Comparison of ENCODE assay signal across 8 cellular contexts in the genomic region with DNA sequence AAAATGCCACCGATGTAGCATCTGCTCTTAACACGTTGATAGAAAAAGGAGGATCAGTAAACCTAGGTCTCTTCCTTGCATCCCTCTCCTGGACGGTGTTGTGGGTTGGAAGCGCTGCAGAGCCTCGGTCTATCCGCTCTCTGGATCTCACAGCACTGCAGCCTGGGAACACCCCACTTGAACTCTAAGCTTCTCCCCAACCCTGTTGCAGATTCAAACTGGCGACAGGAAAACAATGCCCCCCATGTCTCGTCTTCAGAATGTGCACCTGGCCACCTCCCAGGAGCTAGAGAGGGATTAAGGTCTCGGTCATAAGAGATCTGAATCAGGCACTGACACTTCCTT. TPM values are rescaled to one million over a fixed set of nuclear protein-coding genes. Genes with fewer than 3 reads are reported as not detected.
DNase-seq lines count a peak whose midpoint lies in the region; ATAC-seq, FAIRE-seq and TF ChIP-seq lines count a peak whose summit lies in the region.

No MANE protein-coding gene starts in this region.

- H3K27me3 ChIP-seq in left ventricle myocardium inferior (ENCODE audit: low read depth) (no peaks in the 10 kb centered on the region), bronchial epithelial cell (ENCODE audit: control insufficient read depth, insufficient read depth, low read length) (no peaks in the 10 kb centered on the region), mononuclear cell (ENCODE audit: insufficient read depth, low read length) (no peaks in the 10 kb centered on the region)

- H3K36me3 ChIP-seq in left ventricle myocardium inferior: no peaks in the 10 kb centered on the region
- H3K36me3 ChIP-seq in bronchial epithelial cell (ENCODE audit: control insufficient read depth, insufficient read depth, low read length): no peaks in the 10 kb centered on the region
- H3K36me3 ChIP-seq in urinary bladder (ENCODE audit: insufficient read depth): no peaks in the 10 kb centered on the region

- H3K9me3 ChIP-seq in left ventricle myocardium inferior (replicated peaks): no peaks in the 10 kb centered on the region
- H3K9me3 ChIP-seq in mononuclear cell (ENCODE audit: low read depth, low read length): no peaks in the 10 kb centered on the region

- intact Hi-C loops in left ventricle myocardium inferior (cut with micrococcal nuclease) (no loop called here), Right ventricle myocardium inferior (cut with DNase I) (loop anchor here (5.0 kb wide), 2 partner anchors 159 to 316 kb away; a partner anchor contains a TSS)

- DNase-seq in left ventricle myocardium inferior: no peak
- DNase-seq in Right ventricle myocardium inferior (ENCODE audit: missing footprints): no peak
- peak; percentile 64 for DNase-seq in NCI-H69 (lab: John Stamatoyannopoulos, UW)
- DNase-seq in bronchial epithelial cell (ENCODE audit: low read depth): peak; percentile 46
- DNase-seq in globus pallidus (ENCODE audit: low spot score): no peak

- no peak for FAIRE-seq in bronchial epithelial cell (lab: Jason Lieb, UNC)

- ATAC-seq in Right ventricle myocardium inferior (no peak), GM18517 (IDR thresholded peaks at IDR 0.05; ENCODE audit: unreplicated experiment) (no peak)

- no peak for TF ChIP-seq CTCF in left ventricle myocardium inferior (IDR thresholded peaks at IDR 0.05; ENCODE audit: borderline replicate concordance)
- TF ChIP-seq CTCF in bronchial epithelial cell (IDR thresholded peaks at IDR 0.05; ENCODE audit: insufficient read depth, low read length, severe bottlenecking): no peak

- H3K4me1 ChIP-seq in left ventricle myocardium inferior (peaks cover 14% of the 10 kb centered on the region), mononuclear cell (ENCODE audit: insufficient read depth, low read length) (peaks cover 15% of the 10 kb centered on the region), urinary bladder (ENCODE audit: insufficient read depth) (no peaks in the 10 kb centered on the region)

- under 1% methylated on average over 9 of the region's 9 CpGs for WGBS in urinary bladder

- H3K4me3 ChIP-seq in left ventricle myocardium inferior (peak overlapping the region; percentile 83), bronchial epithelial cell (ENCODE audit: low read depth, low read length) (peak overlapping the region; percentile 69), mononuclear cell (ENCODE audit: low read length) (peak overlapping the region; percentile 70), urinary bladder (ENCODE audit: low read depth, low read length) (peak overlapping the region; percentile 55)

- H3K27ac ChIP-seq in left ventricle myocardium inferior (replicated peaks) (peak overlapping the region; percentile 78), urinary bladder (ENCODE audit: low read depth) (no peak overlapping the region)

RNA-seq across cellular contexts. Expression of a gene that starts 0.5 kb away (rescaled TPM):
- 6.2 TPM for total RNA-seq in left ventricle myocardium inferior
- total RNA-seq in Right ventricle myocardium inferior: 6.0 TPM
- total RNA-seq in bronchial epithelial cell: 28.4 and 29.3 TPM in 2 replicates
- total RNA-seq in mononuclear cell: 7.1 TPM
- total RNA-seq in urinary bladder: 38.5 TPM
- polyA plus RNA-seq in urinary bladder: 35.3 TPM

RNA-seq across cellular contexts. Expression of a gene that starts 47.9 kb away (rescaled TPM):
- total RNA-seq in left ventricle myocardium inferior: 2.4 TPM
- total RNA-seq in Right ventricle myocardium inferior: 4.2 TPM
- 25.5 and 30.1 TPM in 2 replicates for total RNA-seq in bronchial epithelial cell
- total RNA-seq in mononuclear cell: 3.5 TPM
- total RNA-seq in urinary bladder: 9.0 TPM
- 7.7 TPM for polyA plus RNA-seq in urinary bladder

RNA-seq across cellular contexts. Expression of a gene that starts 53.6 kb away (rescaled TPM):
- total RNA-seq in left ventricle myocardium inferior: 6.2 TPM
- 9.1 TPM for total RNA-seq in Right ventricle myocardium inferior
- total RNA-seq in bronchial epithelial cell: under 0.01 TPM in 1 of 2 replicates, not detected in the other
- under 0.01 TPM for total RNA-seq in mononuclear cell
- total RNA-seq in urinary bladder: 6.5 TPM
- polyA plus RNA-seq in urinary bladder: 4.7 TPM

Comparison
In these comparisons a context has a peak if more than half of its experiments do, and no peak if none do; other contexts are left out.
1. DNase-seq: peak in NCI-H69 (single experiment) and bronchial epithelial cell (single experiment); none in left ventricle myocardium inferior (single experiment), Right ventricle myocardium inferior (single experiment) and globus pallidus (single experiment).
2. Peak in every context shown above with its lines, with median percentiles within 50 percentile points of each other: H3K4me3 ChIP-seq.